In the genomic region with DNA sequence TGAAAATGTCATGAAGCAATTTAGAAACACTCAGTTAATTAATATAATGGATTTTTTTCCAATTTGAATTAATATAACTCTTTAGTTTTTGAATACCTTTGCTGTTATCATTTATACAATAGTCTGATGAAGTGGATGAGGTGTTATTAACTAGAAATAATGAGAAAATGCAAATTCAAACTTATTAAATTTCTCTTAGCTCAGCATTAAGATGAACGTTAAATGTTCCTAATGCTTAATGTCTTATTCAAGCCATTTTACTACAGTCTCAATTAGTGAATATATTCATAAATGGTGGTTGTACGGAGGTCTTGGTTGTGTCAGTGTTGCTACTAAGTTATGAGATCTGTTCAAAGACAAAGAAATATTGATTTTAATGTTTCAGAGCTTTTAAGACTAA, we compare ENCODE assay signal across 33 cellular contexts.
DNase-seq lines count a peak whose midpoint lies in the region; ATAC-seq, FAIRE-seq and TF ChIP-seq lines count a peak whose summit lies in the region.
"Had no signal": no experiment of that assay in that cellular context is flagged by ENCODE, and none has a peak within 500 bp of the region (broad histone marks: within the 10 kb centered on the region; RNA-seq: fewer than 3 reads in every experiment).

No MANE protein-coding gene starts in this region.

- no peak overlapping the region for H4K8ac ChIP-seq in IMR-90 (ENCODE audit: low read depth in 2 of 2, low read length in 2 of 2)

- dilution Hi-C loops in IMR-90 (cut with HindIII; ENCODE audit: low sequenced_read_pairs, unreplicated experiment) = no loop called here

- DNase-seq in HepG2 (ENCODE audit: low spot score) = no peak
- DNase-seq in right lobe of liver = no peak
- DNase-seq in A549 (ENCODE audit: low read depth in 1 of 2, low spot score in 1 of 2) = no peak
- DNase-seq in IMR-90 = no peak
- no peak for DNase-seq in K562 (ENCODE audit: extremely low read depth in 1 of 4, low spot score in 3 of 4)
- DNase-seq in NCI-H345 (lab: John Stamatoyannopoulos, UW) = no peak
- no peak for DNase-seq in NCI-H2081 (lab: John Stamatoyannopoulos, UW)
- DNase-seq in stimulated activated naive CD8-positive, alpha-beta T cell treated with anti-CD3 and anti-CD28 coated beads, Interleukin-15, Interleukin-2, amounts not matched to agents 100 U/mL and 50 U/mL, for 24 hours = no peak
- DNase-seq: 8988T; ACHN; AML-193; BE2C; C1 segment of cervical spinal cord; Caco-2; Calu3; CD4-positive, alpha-beta memory T cell; CD4-positive, alpha-beta T cell; CD4-positive, CD25-positive, alpha-beta regulatory T cell; CD8-positive, alpha-beta memory T cell; CD8-positive, alpha-beta T cell; COR-L47; DMS 273 treated with DMSO at 0.1 percent for 48 hours; DMS153; DMS53; DMS79; DMS79 treated with DMSO at 0.1 percent for 48 hours; DND-41; EL had no signal

- TF ChIP-seq CTCF in HepG2 (CRISPR knock-in tag; IDR thresholded peaks at IDR 0.05) (no peak), right lobe of liver (IDR thresholded peaks at IDR 0.05) (no peak), A549 (IDR thresholded peaks at IDR 0.05) (no peak), IMR-90 (conservative IDR thresholded peaks at IDR 0.05; ENCODE audit: low read depth, low read length) (no peak), K562 (IDR thresholded peaks at IDR 0.05 in 2 of 3, conservative IDR thresholded peaks at IDR 0.05 in 1 of 3; ENCODE audit: insufficient read depth in 2 of 3, low read depth in 1 of 3, low read length in 3 of 3) (no peak)

- H3K14ac ChIP-seq in IMR-90 (replicated peaks; ENCODE audit: low read depth, low read length) = no peak overlapping the region

- TF ChIP-seq RAD21 in HepG2 (CRISPR knock-in tag; IDR thresholded peaks at IDR 0.05) (no peak), A549 (conservative IDR thresholded peaks at IDR 0.05 in 1 of 2, IDR thresholded peaks at IDR 0.05 in 1 of 2) (no peak), IMR-90 (IDR thresholded peaks at IDR 0.05; ENCODE audit: low read length) (no peak), K562 (CRISPR knock-in tag; conservative IDR thresholded peaks at IDR 0.05 in 1 of 2, IDR thresholded peaks at IDR 0.05 in 1 of 2) (no peak)

- H2BK120ac ChIP-seq in IMR-90 (ENCODE audit: low read depth, low read length) = no peak overlapping the region

- no peak for FAIRE-seq in HepG2 (lab: Jason Lieb, UNC)
- no peak for FAIRE-seq in A549 (lab: Jason Lieb, UNC)
- FAIRE-seq in K562 (lab: Jason Lieb, UNC) = no peak
- FAIRE-seq: D721Med had no signal

- no peaks in the 10 kb centered on the region for H3K36me3 ChIP-seq in HepG2 (replicated peaks in 1 of 2; ENCODE audit: control insufficient read depth in 1 of 2, insufficient read depth in 2 of 2, low read length in 2 of 2)
- H3K36me3 ChIP-seq in right lobe of liver = no peaks in the 10 kb centered on the region
- no peaks in the 10 kb centered on the region for H3K36me3 ChIP-seq in IMR-90 (ENCODE audit: control insufficient read depth, insufficient read depth, low read length)
- H3K36me3 ChIP-seq in K562 (ENCODE audit: control insufficient read depth, insufficient read depth, low read length) = no peaks in the 10 kb centered on the region
- H3K36me3 ChIP-seq: BE2C; BLaER1; BLaER1 treated with 17β-estradiol and CSF1 and Interleukin-3, amounts not matched to agents 10 nM and 100 nM had no signal

- in situ Hi-C loops in HepG2 (cut with HindIII; ENCODE audit: extremely low pct_ligation_motif_present, low pct_unique_long_range_greater_than_20kb) (no loop called here), IMR-90 (cut with MboI; ENCODE audit: low sequenced_read_pairs) (no loop called here), K562 (cut with MboI) (no loop called here)

- H3K79me1 ChIP-seq in IMR-90 (ENCODE audit: low read depth in 1 of 2, low read length in 2 of 2) = no peaks in the 10 kb centered on the region

- no peak overlapping the region for H3K4ac ChIP-seq in IMR-90 (ENCODE audit: low read depth, low read length)

- no peak overlapping the region for H3K18ac ChIP-seq in IMR-90 (ENCODE audit: low read depth, low read length)

- ATAC-seq in HepG2 = no peak
- no peak for ATAC-seq in right lobe of liver
- no peak for ATAC-seq in A549
- no peak for ATAC-seq in IMR-90 (ENCODE audit: low read depth)
- ATAC-seq in K562 = no peak
- no peak for ATAC-seq in stimulated activated naive CD8-positive, alpha-beta T cell treated with anti-CD3 and anti-CD28 coated beads, Interleukin-15, Interleukin-2, amounts not matched to agents 100 U/mL and 50 U/mL, for 24 hours
- ATAC-seq: CD8-positive, alpha-beta T cell had no signal

- no peak overlapping the region for H2BK15ac ChIP-seq in IMR-90 (ENCODE audit: low read depth, low read length)

- H3K9ac ChIP-seq in HepG2 (ENCODE audit: insufficient read depth, low read depth, low read length) (no peak overlapping the region), IMR-90 (ENCODE audit: low read depth, low read length) (no peak overlapping the region), K562 (ENCODE audit: insufficient read depth in 1 of 2, low read depth in 2 of 2, low read length in 2 of 2) (no peak overlapping the region)
- H3K9ac ChIP-seq: BLaER1; BLaER1 treated with 17β-estradiol and CSF1 and Interleukin-3, amounts not matched to agents 10 nM and 100 nM had no signal

- intact Hi-C loops in HepG2 (cut with micrococcal nuclease; ENCODE audit: unreplicated experiment) = no loop called here
- intact Hi-C loops in right lobe of liver (cut with DNase I) = no loop called here
- intact Hi-C loops in IMR-90 (cut with micrococcal nuclease) = no loop called here
- intact Hi-C loops in K562 (cut with micrococcal nuclease) = no loop called here

- H4K91ac ChIP-seq in IMR-90 (ENCODE audit: insufficient read depth, low read depth, low read length) = no peak overlapping the region

- no peak overlapping the region for H2AK5ac ChIP-seq in IMR-90 (ENCODE audit: low read depth, low read length)

- no peak overlapping the region for H3K4me2 ChIP-seq in HepG2 (ENCODE audit: low read depth, low read length)
- H3K4me2 ChIP-seq in A549 = no peak overlapping the region
- no peak overlapping the region for H3K4me2 ChIP-seq in IMR-90 (ENCODE audit: low read depth, low read length)
- no peak overlapping the region for H3K4me2 ChIP-seq in K562 (ENCODE audit: insufficient read depth, low read length)
- H3K4me2 ChIP-seq: BLaER1; BLaER1 treated with 17β-estradiol and CSF1 and Interleukin-3, amounts not matched to agents 10 nM and 100 nM had no signal

- H3K9me1 ChIP-seq in IMR-90 (ENCODE audit: insufficient read depth, low read length) (no peaks in the 10 kb centered on the region), K562 (ENCODE audit: control insufficient read depth, insufficient read depth, low read length) (no peaks in the 10 kb centered on the region)

- H3K79me2 ChIP-seq in HepG2 (ENCODE audit: insufficient read depth, low read length) = no peaks in the 10 kb centered on the region
- H3K79me2 ChIP-seq in K562 (ENCODE audit: control insufficient read depth, insufficient read depth, low read length) = no peaks in the 10 kb centered on the region

- WGBS in HepG2 (ENCODE audit: low lambda C conversion rate) = 48% methylated on average over 2 of the region's 2 CpGs
- WGBS in right lobe of liver (ENCODE audit: insufficient coverage, low coverage, low lambda C conversion rate, missing lambda C conversion rate) = 48% methylated on average over 2 of the region's 2 CpGs
- WGBS in A549 (ENCODE audit: missing lambda C conversion rate) = 1% methylated on average over 2 of the region's 2 CpGs
- WGBS in IMR-90 (ENCODE audit: extremely low coverage in 2 of 2, insufficient read length in 1 of 2), 2 experiments = no CpG with 5 or more reads among the region's 2 CpGs
- 0% methylated on average over 2 of the region's 2 CpGs for WGBS in K562 (ENCODE audit: insufficient coverage, low coverage, missing lambda C conversion rate)

- no peak overlapping the region for H3K56ac ChIP-seq in IMR-90 (ENCODE audit: extremely low read depth, insufficient read depth, low read length)

- no peak overlapping the region for H2AK9ac ChIP-seq in IMR-90 (replicated peaks; ENCODE audit: low read depth, low read length, poor library complexity)

- H2BK5ac ChIP-seq in IMR-90 (ENCODE audit: low read depth, low read length, poor library complexity, severe bottlenecking) = no peak overlapping the region

- no peak overlapping the region for H3K23ac ChIP-seq in IMR-90 (ENCODE audit: low read depth, low read length)

- H4K20me1 ChIP-seq in HepG2 (ENCODE audit: insufficient read depth, low read length) (no peaks in the 10 kb centered on the region), IMR-90 (ENCODE audit: insufficient read depth, low read length) (no peaks in the 10 kb centered on the region), K562 (replicated peaks; ENCODE audit: control insufficient read depth, insufficient read depth, low read length) (no peaks in the 10 kb centered on the region)
- H4K20me1 ChIP-seq: BLaER1; BLaER1 treated with 17β-estradiol and CSF1 and Interleukin-3, amounts not matched to agents 10 nM and 100 nM had no signal

- H3K4me3 ChIP-seq in HepG2 (replicated peaks in 1 of 3; ENCODE audit: insufficient read depth in 1 of 3, low read depth in 2 of 3, low read length in 3 of 3) (no peak overlapping the region), right lobe of liver (no peak overlapping the region), A549 (no peak overlapping the region), IMR-90 (ENCODE audit: insufficient read depth, low read depth, low read length) (no peak overlapping the region), K562 (no peak overlapping the region)
- H3K4me3 ChIP-seq: BLaER1; BLaER1 treated with 17β-estradiol and CSF1 and Interleukin-3, amounts not matched to agents 10 nM and 100 nM had no signal

- POLR2A ChIA-PET in HepG2 (lab: Yijun Ruan, JAX) = no interaction called here
- POLR2A ChIA-PET in A549 (lab: Yijun Ruan, JAX) = no interaction called here
- POLR2A ChIA-PET in IMR-90 (lab: Charles Lee; ENCODE audit: unreplicated experiment) = no interaction called here
- POLR2A ChIA-PET in K562 (lab: Yijun Ruan, JAX) = no interaction called here

- H3K9me3 ChIP-seq in HepG2 (ENCODE audit: low read length) (no peaks in the 10 kb centered on the region), right lobe of liver (no peaks in the 10 kb centered on the region), A549 (no peaks in the 10 kb centered on the region), IMR-90 (ENCODE audit: control insufficient read depth, insufficient read depth, low read length) (peaks cover 4% of the 10 kb centered on the region; the same call in 1 of the 2 replicates), K562 (replicated peaks; ENCODE audit: control insufficient read depth, insufficient read depth, low read depth, low read length) (no peaks in the 10 kb centered on the region)
- H3K9me3 ChIP-seq: BE2C; BLaER1; BLaER1 treated with 17β-estradiol and CSF1 and Interleukin-3, amounts not matched to agents 10 nM and 100 nM; Caco-2 had no signal

- TF ChIP-seq POLR2A in HepG2 (IDR thresholded peaks at IDR 0.05; ENCODE audit: insufficient read depth in 1 of 2, low read depth in 2 of 2, low read length in 2 of 2) (no peak), right lobe of liver (IDR thresholded peaks at IDR 0.05) (no peak), A549 (IDR thresholded peaks at IDR 0.05; ENCODE audit: low read length) (no peak), IMR-90 (IDR thresholded peaks at IDR 0.05; ENCODE audit: low read depth, low read length) (no peak), K562 (conservative IDR thresholded peaks at IDR 0.05) (no peak)

- H3K4me1 ChIP-seq in HepG2 (ENCODE audit: insufficient read depth, low read length) (no peaks in the 10 kb centered on the region), right lobe of liver (no peaks in the 10 kb centered on the region), A549 (no peaks in the 10 kb centered on the region), IMR-90 (ENCODE audit: control insufficient read depth, insufficient read depth, low read length) (no peaks in the 10 kb centered on the region), K562 (replicated peaks in 1 of 2; ENCODE audit: control insufficient read depth in 2 of 2, insufficient read depth in 2 of 2, low read length in 2 of 2) (no peaks in the 10 kb centered on the region)
- H3K4me1 ChIP-seq: BE2C; BLaER1; BLaER1 treated with 17β-estradiol and CSF1 and Interleukin-3, amounts not matched to agents 10 nM and 100 nM; Caco-2 had no signal

- no peaks in the 10 kb centered on the region for H3K27me3 ChIP-seq in HepG2 (ENCODE audit: control insufficient read depth in 1 of 2, insufficient read depth in 2 of 2, low read length in 2 of 2)
- no peaks in the 10 kb centered on the region for H3K27me3 ChIP-seq in right lobe of liver
- H3K27me3 ChIP-seq in IMR-90 (ENCODE audit: control insufficient read depth, insufficient read depth, low read length) = no peaks in the 10 kb centered on the region
- no peaks in the 10 kb centered on the region for H3K27me3 ChIP-seq in K562 (ENCODE audit: control insufficient read depth in 2 of 2, insufficient read depth in 2 of 2, low read length in 2 of 2)
- H3K27me3 ChIP-seq: BE2C; BLaER1; BLaER1 treated with 17β-estradiol and CSF1 and Interleukin-3, amounts not matched to agents 10 nM and 100 nM had no signal

- H4K5ac ChIP-seq in IMR-90 (ENCODE audit: low read depth, low read length) = no peak overlapping the region

- H3K27ac ChIP-seq in HepG2 (ENCODE audit: extremely low read length, insufficient read depth, low read length) (no peak overlapping the region), right lobe of liver (no peak overlapping the region), A549 (no peak overlapping the region), IMR-90 (ENCODE audit: insufficient read depth, low read length) (no peak overlapping the region), K562 (ENCODE audit: extremely low read depth, low read depth, low read length) (no peak overlapping the region)
- H3K27ac ChIP-seq: 22Rv1; BLaER1; BLaER1 treated with 17β-estradiol and CSF1 and Interleukin-3, amounts not matched to agents 10 nM and 100 nM; C4-2B had no signal

- CTCF ChIA-PET in HepG2 (lab: Yijun Ruan, JAX; ENCODE audit: low intra/inter-chr PET ratio, low total read pairs) (no interaction called here), A549 (lab: Yijun Ruan, JAX) (no interaction called here), IMR-90 (lab: Yijun Ruan, JAX) (no interaction called here), K562 (lab: Yijun Ruan, JAX; ENCODE audit: low intra/inter-chr PET ratio) (interaction anchor here (0.6 kb wide), 1 partner anchor 100 kb away, joined by 3 read pairs; no protein-coding TSS in a partner anchor)

- H2AFZ ChIP-seq in HepG2 (ENCODE audit: low read length) = no peak overlapping the region
- H2AFZ ChIP-seq in IMR-90 (replicated peaks; ENCODE audit: low read length, poor library complexity) = no peak overlapping the region
- no peak overlapping the region for H2AFZ ChIP-seq in K562 (ENCODE audit: low read depth, low read length)

- BruUV-seq in HepG2 (replicated peaks; lab: Mats Ljungman, UMichigan) = no TSS peak
- no TSS peak for BruUV-seq in IMR-90 (replicated peaks; lab: Mats Ljungman, UMichigan)
- no TSS peak for BruUV-seq in K562 (replicated peaks; lab: Mats Ljungman, UMichigan)

- H2BK20ac ChIP-seq in IMR-90 (ENCODE audit: low read depth, low read length) = no peak overlapping the region

- TF ChIP-seq EP300 in HepG2 (IDR thresholded peaks at IDR 0.05; ENCODE audit: low read depth in 2 of 2, low read length in 2 of 2) = no peak
- no peak for TF ChIP-seq EP300 in HepG2 (CRISPR knock-in tag; IDR thresholded peaks at IDR 0.05; ENCODE audit: borderline replicate concordance)
- no peak for TF ChIP-seq EP300 in A549 (IDR thresholded peaks at IDR 0.05)
- no peak for TF ChIP-seq EP300 in K562 (IDR thresholded peaks at IDR 0.05; ENCODE audit: low read length)
